1 cellular context compared by ENCODE assay signal in the genomic region with DNA sequence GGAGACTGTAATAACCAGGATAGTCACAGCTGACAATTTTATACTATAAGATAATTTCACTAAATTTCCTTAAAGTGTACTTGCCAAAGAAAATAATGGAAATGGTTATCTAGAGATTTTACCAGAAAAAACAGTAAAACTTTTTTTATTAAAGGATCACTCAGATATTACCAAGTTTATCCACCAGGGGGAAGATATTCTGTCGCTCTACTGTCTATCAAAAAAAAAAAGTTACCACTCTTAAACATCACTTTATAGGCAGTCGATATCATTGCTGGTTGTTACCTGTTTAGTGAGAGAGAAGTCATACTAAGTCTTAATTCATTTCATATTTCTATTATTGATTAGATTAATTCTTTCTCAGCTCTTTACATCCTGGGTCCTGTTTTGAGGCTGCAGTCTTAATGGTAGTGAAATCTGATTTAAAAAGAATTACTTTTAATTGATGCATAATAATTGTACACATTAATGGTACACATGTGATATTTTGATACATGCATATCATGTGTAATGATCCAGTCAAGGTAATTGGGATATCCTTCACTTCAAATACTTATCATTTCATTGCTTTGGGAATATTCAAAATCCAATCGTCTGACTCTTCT.
TF ChIP-seq lines count a peak whose summit lies in the region.

No MANE protein-coding gene starts in this region.

TF ChIP-seq in K562, 482 proteins besides CTCF, POLR2A, EP300 and RAD21 (continued from another document):
- TF ChIP-seq, protein P1, sequence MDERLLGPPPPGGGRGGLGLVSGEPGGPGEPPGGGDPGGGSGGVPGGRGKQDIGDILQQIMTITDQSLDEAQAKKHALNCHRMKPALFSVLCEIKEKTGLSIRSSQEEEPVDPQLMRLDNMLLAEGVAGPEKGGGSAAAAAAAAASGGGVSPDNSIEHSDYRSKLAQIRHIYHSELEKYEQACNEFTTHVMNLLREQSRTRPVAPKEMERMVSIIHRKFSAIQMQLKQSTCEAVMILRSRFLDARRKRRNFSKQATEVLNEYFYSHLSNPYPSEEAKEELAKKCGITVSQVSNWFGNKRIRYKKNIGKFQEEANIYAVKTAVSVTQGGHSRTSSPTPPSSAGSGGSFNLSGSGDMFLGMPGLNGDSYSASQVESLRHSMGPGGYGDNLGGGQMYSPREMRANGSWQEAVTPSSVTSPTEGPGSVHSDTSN (CRISPR knock-in tag; IDR thresholded peaks at IDR 0.05; ENCODE audit: low read depth) = no peak
- TF ChIP-seq, protein P1 (tag; conservative IDR thresholded peaks at IDR 0.05; ENCODE audit: low read depth) = 0 out of 2 replicates have a peak, but pooled peaks have one; percentile 9
- TF ChIP-seq ZNF384 (IDR thresholded peaks at IDR 0.05; ENCODE audit: low read depth, low read length) (peak; percentile 75), XRCC3 (IDR thresholded peaks at IDR 0.05) (no peak)
- TF ChIP-seq, protein P2, sequence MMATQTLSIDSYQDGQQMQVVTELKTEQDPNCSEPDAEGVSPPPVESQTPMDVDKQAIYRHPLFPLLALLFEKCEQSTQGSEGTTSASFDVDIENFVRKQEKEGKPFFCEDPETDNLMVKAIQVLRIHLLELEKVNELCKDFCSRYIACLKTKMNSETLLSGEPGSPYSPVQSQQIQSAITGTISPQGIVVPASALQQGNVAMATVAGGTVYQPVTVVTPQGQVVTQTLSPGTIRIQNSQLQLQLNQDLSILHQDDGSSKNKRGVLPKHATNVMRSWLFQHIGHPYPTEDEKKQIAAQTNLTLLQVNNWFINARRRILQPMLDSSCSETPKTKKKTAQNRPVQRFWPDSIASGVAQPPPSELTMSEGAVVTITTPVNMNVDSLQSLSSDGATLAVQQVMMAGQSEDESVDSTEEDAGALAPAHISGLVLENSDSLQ (IDR thresholded peaks at IDR 0.05) = peak; percentile 59
- TF ChIP-seq, protein P3, sequence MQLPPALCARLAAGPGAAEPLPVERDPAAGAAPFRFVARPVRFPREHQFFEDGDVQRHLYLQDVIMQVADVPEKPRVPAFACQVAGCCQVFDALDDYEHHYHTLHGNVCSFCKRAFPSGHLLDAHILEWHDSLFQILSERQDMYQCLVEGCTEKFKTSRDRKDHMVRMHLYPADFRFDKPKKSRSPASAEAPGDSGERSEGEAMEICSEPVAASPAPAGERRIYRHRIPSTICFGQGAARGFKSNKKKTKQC (CRISPR knock-in tag; IDR thresholded peaks at IDR 0.05) = no peak
TF ChIP-seq in K562: peak in this region for 3.
